8 cellular contexts compared by ENCODE assay signal in the genomic region with DNA sequence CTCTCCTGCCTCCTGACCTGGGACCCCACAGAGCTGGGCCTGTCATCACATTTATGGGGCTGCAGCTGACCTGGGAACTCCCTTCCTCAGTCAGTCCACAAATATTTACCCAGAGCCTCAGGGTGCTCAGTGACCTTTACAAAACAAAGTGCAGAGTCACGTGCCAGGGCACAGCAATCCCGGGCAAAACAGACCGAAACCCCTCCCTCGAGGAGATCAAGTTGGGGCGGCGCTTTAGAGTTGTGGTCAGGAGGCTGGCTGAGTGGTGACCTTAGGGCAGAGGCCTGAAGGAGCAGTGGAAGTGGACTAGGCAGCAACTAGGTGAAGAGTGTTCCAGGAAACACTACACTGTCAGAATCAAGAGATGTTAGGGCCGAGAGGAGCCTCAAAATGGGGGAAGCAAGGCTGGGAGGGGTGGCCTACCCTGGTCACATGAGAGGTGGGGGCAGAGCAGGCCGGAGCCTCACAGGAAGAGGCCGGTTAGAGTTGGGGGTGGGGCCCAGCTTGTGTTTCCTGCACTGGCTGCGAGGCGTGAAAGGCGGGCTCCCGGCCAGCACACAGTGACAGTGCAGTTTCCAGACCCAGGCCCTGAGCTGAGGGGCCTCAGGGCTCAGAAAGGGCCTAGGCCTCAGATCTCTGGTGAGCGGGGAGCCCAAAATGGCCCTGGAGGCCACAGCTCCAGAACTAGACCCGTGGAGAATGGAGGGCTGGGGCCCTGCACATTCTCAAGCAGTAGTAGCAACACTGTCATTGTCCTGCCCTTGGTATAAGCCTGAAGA. TPM values are rescaled to one million over a fixed set of nuclear protein-coding genes. Genes with fewer than 3 reads are reported as not detected.
DNase-seq lines count a peak whose midpoint lies in the region; ATAC-seq, FAIRE-seq and TF ChIP-seq lines count a peak whose summit lies in the region.

No MANE protein-coding gene starts in this region.

- CTCF ChIA-PET in A549 (lab: Yijun Ruan, JAX): interaction anchor here (0.8 to 17.0 kb wide), 7 partner anchors 12 to 91 kb away, joined by 3 to 208 read pairs (median 5); partner anchors contain the start of genes FRMD8 and SLC25A45

- no peak for TF ChIP-seq CTCF in A549 (IDR thresholded peaks at IDR 0.05)
- TF ChIP-seq CTCF in WERI-Rb-1 (IDR thresholded peaks at IDR 0.05; ENCODE audit: low read depth, low read length): no peak
- no peak for TF ChIP-seq CTCF in cardiac fibroblast (IDR thresholded peaks at IDR 0.05; ENCODE audit: low read depth, low read length)
- peak in 3 of 11 experiments; percentile 2 to 22 (median 14) for TF ChIP-seq CTCF in spleen (IDR thresholded peaks at IDR 0.05 in 8 of 11, conservative IDR thresholded peaks at IDR 0.05 in 3 of 11)

- WGBS in A549 (ENCODE audit: missing lambda C conversion rate): under 1% methylated on average over 15 of the region's 15 CpGs
- WGBS in spleen, 5 donors: 0 to 1% (median 1%) methylated on average over 13 to 15 of the region's 15 CpGs

- TF ChIP-seq RAD21 in A549 (conservative IDR thresholded peaks at IDR 0.05 in 1 of 2, IDR thresholded peaks at IDR 0.05 in 1 of 2): no peak

- ATAC-seq in A549 (peak; percentile 12 to 52), GM18861 (IDR thresholded peaks at IDR 0.05; ENCODE audit: unreplicated experiment) (peak; percentile 24), HG03097 (IDR thresholded peaks at IDR 0.05; ENCODE audit: low FRiP score, unreplicated experiment) (peak; percentile 40)

- TF ChIP-seq EP300 in A549 (IDR thresholded peaks at IDR 0.05): peak; percentile 76 to 83; a peak in 4 of 5 replicates

- H3K27me3 ChIP-seq in WERI-Rb-1 (ENCODE audit: insufficient read depth, low read depth, severe bottlenecking) (no peaks in the 10 kb centered on the region), spleen (replicated peaks in 1 of 7) (no peaks in the 10 kb centered on the region)

- H3K27ac ChIP-seq in A549 (peak overlapping the region; percentile 97 to 100), WERI-Rb-1 (peak overlapping the region; percentile 96), spleen (peak overlapping the region; percentile 92 to 100 (median 98))

- TF ChIP-seq POLR2A in A549 (IDR thresholded peaks at IDR 0.05; ENCODE audit: low read length) (no peak; the same call in 1 of the 2 replicates), spleen (IDR thresholded peaks at IDR 0.05) (peak in 2 of 3 donors; percentile 60 to 84)

- peaks cover 52% of the 10 kb centered on the region for H3K4me1 ChIP-seq in A549
- peaks cover 37 to 74% (median 68%) of the 10 kb centered on the region in 6 donors for H3K4me1 ChIP-seq in spleen

- H3K9me3 ChIP-seq in A549 (no peaks in the 10 kb centered on the region), WERI-Rb-1 (ENCODE audit: severe bottlenecking) (peaks cover 4% of the 10 kb centered on the region), spleen (no peaks in the 10 kb centered on the region)

- DNase-seq in A549 (ENCODE audit: low read depth in 1 of 2, low spot score in 1 of 2) (peak; percentile 94 to 98), NCI-H2171 (lab: John Stamatoyannopoulos, UW) (peak; percentile 79), WERI-Rb-1 (peak; percentile 95), cardiac fibroblast (ENCODE audit: low read depth in 2 of 2) (peak; percentile 98 to 99), inferior parietal cortex (ENCODE audit: extremely low spot score) (peak; percentile 88), spleen (peak; percentile 99)

- H3K36me3 ChIP-seq in WERI-Rb-1 (peaks cover 3% of the 10 kb centered on the region; the same call in 1 of the 2 replicates), spleen (peaks cover 0 to 13% (median 2%) of the 10 kb centered on the region in 6 donors)

- intact Hi-C loops in spleen (cut with DNase I; ENCODE audit: low total_unique reads): no loop called here

- POLR2A ChIA-PET in A549 (lab: Yijun Ruan, JAX): interaction anchor here (0.7 to 17.5 kb wide), 14 partner anchors 8 to 85 kb away, joined by 3 to 756 read pairs (median 9); partner anchors contain the start of genes MALAT1, NEAT1 and SLC25A45

- H3K4me2 ChIP-seq in A549: peak overlapping the region; percentile 89

- H3K4me3 ChIP-seq in A549: peak overlapping the region; percentile 30
- H3K4me3 ChIP-seq in WERI-Rb-1 (ENCODE audit: low read depth, low read length): peak overlapping the region; percentile 26
- peak overlapping the region; percentile 34 to 40 for H3K4me3 ChIP-seq in cardiac fibroblast (replicated peaks in 1 of 2; ENCODE audit: low read depth in 2 of 2, low read length in 2 of 2)
- peak overlapping the region; percentile 8 to 96 (median 66) for H3K4me3 ChIP-seq in spleen

- FAIRE-seq in A549 (lab: Jason Lieb, UNC): no peak

TF ChIP-seq in A549, 52 proteins besides CTCF, POLR2A, EP300 and RAD21 (continues in another document):
- TF ChIP-seq CEBPB (IDR thresholded peaks at IDR 0.05): peak in 1 of 2 experiments; percentile 80; a peak in 2 of 4 replicates
- TF ChIP-seq CHD4 (IDR thresholded peaks at IDR 0.05; ENCODE audit: borderline replicate concordance): no peak
- TF ChIP-seq RNF2 (IDR thresholded peaks at IDR 0.05; ENCODE audit: borderline replicate concordance, low read depth): no peak
- TF ChIP-seq ELK1 (IDR thresholded peaks at IDR 0.05; ENCODE audit: low read depth, low read length): no peak
- TF ChIP-seq HEYL (CRISPR knock-in tag; IDR thresholded peaks at IDR 0.05): peak; percentile 16; the same call in 1 of the 2 replicates
- TF ChIP-seq ZSCAN20 (CRISPR knock-in tag; IDR thresholded peaks at IDR 0.05): peak; percentile 35; the same call in 1 of the 2 replicates
- peak; percentile 95 for TF ChIP-seq NFE2L2 (conservative IDR thresholded peaks at IDR 0.05; ENCODE audit: low read length)
- TF ChIP-seq NPAS2 (CRISPR knock-in tag; IDR thresholded peaks at IDR 0.05; ENCODE audit: borderline replicate concordance): peak; percentile 76; the same call in 1 of the 2 replicates
- peak; percentile 92 for TF ChIP-seq HOXB5 (CRISPR knock-in tag; IDR thresholded peaks at IDR 0.05)
- no peak for TF ChIP-seq KDM5A (IDR thresholded peaks at IDR 0.05)
- TF ChIP-seq, protein P1, sequence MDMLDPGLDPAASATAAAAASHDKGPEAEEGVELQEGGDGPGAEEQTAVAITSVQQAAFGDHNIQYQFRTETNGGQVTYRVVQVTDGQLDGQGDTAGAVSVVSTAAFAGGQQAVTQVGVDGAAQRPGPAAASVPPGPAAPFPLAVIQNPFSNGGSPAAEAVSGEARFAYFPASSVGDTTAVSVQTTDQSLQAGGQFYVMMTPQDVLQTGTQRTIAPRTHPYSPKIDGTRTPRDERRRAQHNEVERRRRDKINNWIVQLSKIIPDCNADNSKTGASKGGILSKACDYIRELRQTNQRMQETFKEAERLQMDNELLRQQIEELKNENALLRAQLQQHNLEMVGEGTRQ (IDR thresholded peaks at IDR 0.05): peak; percentile 92
- TF ChIP-seq, protein P2, sequence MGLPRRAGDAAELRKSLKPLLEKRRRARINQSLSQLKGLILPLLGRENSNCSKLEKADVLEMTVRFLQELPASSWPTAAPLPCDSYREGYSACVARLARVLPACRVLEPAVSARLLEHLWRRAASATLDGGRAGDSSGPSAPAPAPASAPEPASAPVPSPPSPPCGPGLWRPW (IDR thresholded peaks at IDR 0.05): no peak
- no peak for TF ChIP-seq NR3C1 (IDR thresholded peaks at IDR 0.05)
- peak; percentile 93 for TF ChIP-seq TFCP2L1 (CRISPR knock-in tag; IDR thresholded peaks at IDR 0.05)
- peak; percentile 57; the same call in 1 of the 3 replicates for TF ChIP-seq BCL3 (IDR thresholded peaks at IDR 0.05)

RNA-seq across cellular contexts. Expression of gene NEAT1, which starts 3.7 kb away (rescaled TPM):
- polyA plus RNA-seq in A549 (2011; rRNA removed) (181 and 314 TPM in 2 replicates), A549 (2017; fragmentation: RNase III; extraction: RNeasy Plus Mini Kit Qiagen cat#74134 plus additional on column Dnase treatment) (1,009 to 1,407 TPM (median 1,223 TPM) in 3 replicates), spleen (1,000 to 10,000 TPM in 2 of 3 donors, 100 to 1,000 TPM in 1; 526 to 1,090 (median 1,018) TPM)
- 137 and 155 TPM in 2 replicates for polyA plus RNA-seq in A549 (2012; cell fraction: cytosol; rRNA removed)
- 406 and 691 TPM in 2 replicates for polyA plus RNA-seq in A549 (2012; cell fraction: nucleus; rRNA removed)
- 160 and 161 TPM in 2 replicates for polyA minus RNA-seq in A549 (2011; rRNA and poly(A)+ RNA removed)
- 1,000 to 10,000 TPM in 2 of 7 donors, 100 to 1,000 TPM in 5; 266 to 1,804 (median 799) TPM for total RNA-seq in spleen

RNA-seq across cellular contexts. Expression of gene FRMD8, which starts 32.4 kb away (rescaled TPM):
- polyA plus RNA-seq in A549 (2011; rRNA removed): 12.2 and 12.9 TPM in 2 replicates
- 30.5 and 36.6 TPM in 2 replicates for polyA plus RNA-seq in A549 (2012; cell fraction: cytosol; rRNA removed)
- polyA plus RNA-seq in A549 (2012; cell fraction: nucleus; rRNA removed): 46.7 and 62.2 TPM in 2 replicates
- 16.5 to 20.0 TPM (median 17.4 TPM) in 3 replicates for polyA plus RNA-seq in A549 (2017; fragmentation: RNase III; extraction: RNeasy Plus Mini Kit Qiagen cat#74134 plus additional on column Dnase treatment)
- 12.1 and 14.5 TPM in 2 replicates for polyA minus RNA-seq in A549 (2011; rRNA and poly(A)+ RNA removed)
- total RNA-seq in spleen: 100 to 1,000 TPM in 3 of 7 donors, 10 to 100 TPM in 4; 65.4 to 128 (median 99.5) TPM
- 10 to 100 TPM; 19.3 to 32.0 (median 23.4) TPM for polyA plus RNA-seq in spleen

RNA-seq across cellular contexts. Expression of gene SLC25A45, which starts 36.4 kb away (rescaled TPM):
- 3.1 and 4.9 TPM in 2 replicates for polyA plus RNA-seq in A549 (2011; rRNA removed)
- polyA plus RNA-seq in A549 (2012; cell fraction: cytosol; rRNA removed): 3.1 and 4.9 TPM in 2 replicates
- polyA plus RNA-seq in A549 (2012; cell fraction: nucleus; rRNA removed): 12.5 and 14.9 TPM in 2 replicates
- 7.9 to 8.6 TPM (median 8.1 TPM) in 3 replicates for polyA plus RNA-seq in A549 (2017; fragmentation: RNase III; extraction: RNeasy Plus Mini Kit Qiagen cat#74134 plus additional on column Dnase treatment)
- polyA minus RNA-seq in A549 (2011; rRNA and poly(A)+ RNA removed): 7.0 and 9.0 TPM in 2 replicates
- 10 to 100 TPM; 11.6 to 33.4 (median 25.7) TPM for total RNA-seq in spleen
- polyA plus RNA-seq in spleen: 10 to 100 TPM; 14.1 to 26.2 (median 24.1) TPM

Comparison
In these comparisons a context has a peak if more than half of its experiments do, and no peak if none do; other contexts are left out.
1. Peak in every context shown above with its lines: DNase-seq, ATAC-seq, H3K4me3 ChIP-seq and H3K27ac ChIP-seq.